Comparison of ENCODE assay signal across 1 cellular context in genomic region chr22:19970479-19971275, GRCh38.
TF ChIP-seq lines count a peak whose summit lies in the region.

No MANE protein-coding gene starts in this region.

TF ChIP-seq in K562, 482 proteins besides CTCF, POLR2A, EP300 and RAD21 (continued from another document and continues in another):
- peak in 1 of 2 experiments; percentile 58; a peak in 2 of 4 replicates for TF ChIP-seq RCOR1 (IDR thresholded peaks at IDR 0.05; ENCODE audit: borderline replicate concordance in 1 of 2, low read depth in 2 of 2, low read length in 2 of 2)
- TF ChIP-seq ELF2 (CRISPR knock-in tag; IDR thresholded peaks at IDR 0.05), result 0 out of 2 replicates have a peak, but pooled peaks have one; percentile 58
- no peak for TF ChIP-seq KAT8 (IDR thresholded peaks at IDR 0.05; ENCODE audit: low read depth)
- TF ChIP-seq SMARCA5 (IDR thresholded peaks at IDR 0.05), result peak; percentile 38; the same call in 1 of the 2 replicates
- no peak for TF ChIP-seq USF1 (CRISPR knock-in tag; IDR thresholded peaks at IDR 0.05)
- TF ChIP-seq MIER1 (IDR thresholded peaks at IDR 0.05; ENCODE audit: low read depth), result no peak
- TF ChIP-seq ELK3 (CRISPR knock-in tag; IDR thresholded peaks at IDR 0.05), result peak; percentile 67; the same call in 1 of the 2 replicates
- peak; percentile 92; the same call in 1 of the 2 replicates for TF ChIP-seq POLR2AphosphoS2 (IDR thresholded peaks at IDR 0.05; ENCODE audit: low read length)
- TF ChIP-seq ZC3H11A (IDR thresholded peaks at IDR 0.05; ENCODE audit: low read depth, low read length), result peak; percentile 65; the same call in 1 of the 2 replicates
- no peak for TF ChIP-seq HEY1 (CRISPR knock-in tag; IDR thresholded peaks at IDR 0.05; ENCODE audit: borderline replicate concordance)
- TF ChIP-seq MCM5 (IDR thresholded peaks at IDR 0.05; ENCODE audit: low read depth), result no peak
- TF ChIP-seq SOX6 (IDR thresholded peaks at IDR 0.05), result peak; percentile 41; the same call in 1 of the 2 replicates
- 0 out of 2 replicates have a peak, but pooled peaks have one; percentile 41 for TF ChIP-seq HLTF (IDR thresholded peaks at IDR 0.05)
- peak; percentile 5; the same call in 1 of the 2 replicates for TF ChIP-seq KLF10 (CRISPR knock-in tag; IDR thresholded peaks at IDR 0.05)
- TF ChIP-seq RBM34 (IDR thresholded peaks at IDR 0.05; ENCODE audit: borderline replicate concordance, insufficient read depth, low read length), result no peak
- TF ChIP-seq, protein P1, sequence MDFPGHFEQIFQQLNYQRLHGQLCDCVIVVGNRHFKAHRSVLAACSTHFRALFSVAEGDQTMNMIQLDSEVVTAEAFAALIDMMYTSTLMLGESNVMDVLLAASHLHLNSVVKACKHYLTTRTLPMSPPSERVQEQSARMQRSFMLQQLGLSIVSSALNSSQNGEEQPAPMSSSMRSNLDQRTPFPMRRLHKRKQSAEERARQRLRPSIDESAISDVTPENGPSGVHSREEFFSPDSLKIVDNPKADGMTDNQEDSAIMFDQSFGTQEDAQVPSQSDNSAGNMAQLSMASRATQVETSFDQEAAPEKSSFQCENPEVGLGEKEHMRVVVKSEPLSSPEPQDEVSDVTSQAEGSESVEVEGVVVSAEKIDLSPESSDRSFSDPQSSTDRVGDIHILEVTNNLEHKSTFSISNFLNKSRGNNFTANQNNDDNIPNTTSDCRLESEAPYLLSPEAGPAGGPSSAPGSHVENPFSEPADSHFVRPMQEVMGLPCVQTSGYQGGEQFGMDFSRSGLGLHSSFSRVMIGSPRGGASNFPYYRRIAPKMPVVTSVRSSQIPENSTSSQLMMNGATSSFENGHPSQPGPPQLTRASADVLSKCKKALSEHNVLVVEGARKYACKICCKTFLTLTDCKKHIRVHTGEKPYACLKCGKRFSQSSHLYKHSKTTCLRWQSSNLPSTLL (IDR thresholded peaks at IDR 0.05), result no peak
- TF ChIP-seq HOXB6 (CRISPR knock-in tag; IDR thresholded peaks at IDR 0.05; ENCODE audit: borderline replicate concordance), result no peak
- TF ChIP-seq, protein P2, sequence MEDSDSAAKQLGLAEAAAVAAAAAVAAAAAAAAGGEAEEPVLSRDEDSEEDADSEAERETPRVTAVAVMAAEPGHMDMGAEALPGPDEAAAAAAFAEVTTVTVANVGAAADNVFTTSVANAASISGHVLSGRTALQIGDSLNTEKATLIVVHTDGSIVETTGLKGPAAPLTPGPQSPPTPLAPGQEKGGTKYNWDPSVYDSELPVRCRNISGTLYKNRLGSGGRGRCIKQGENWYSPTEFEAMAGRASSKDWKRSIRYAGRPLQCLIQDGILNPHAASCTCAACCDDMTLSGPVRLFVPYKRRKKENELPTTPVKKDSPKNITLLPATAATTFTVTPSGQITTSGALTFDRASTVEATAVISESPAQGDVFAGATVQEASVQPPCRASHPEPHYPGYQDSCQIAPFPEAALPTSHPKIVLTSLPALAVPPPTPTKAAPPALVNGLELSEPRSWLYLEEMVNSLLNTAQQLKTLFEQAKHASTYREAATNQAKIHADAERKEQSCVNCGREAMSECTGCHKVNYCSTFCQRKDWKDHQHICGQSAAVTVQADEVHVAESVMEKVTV (CRISPR knock-in tag; IDR thresholded peaks at IDR 0.05), result peak; percentile 100
- peak; percentile 67; the same call in 1 of the 2 replicates for TF ChIP-seq CTBP1 (IDR thresholded peaks at IDR 0.05; ENCODE audit: borderline replicate concordance)
- 0 out of 2 replicates have a peak, but pooled peaks have one; percentile 51 for TF ChIP-seq TCF7L2 (IDR thresholded peaks at IDR 0.05; ENCODE audit: low read depth, low read length)
- peak; percentile 60 to 87; a peak in 2 of 4 replicates for TF ChIP-seq SRF (CRISPR knock-in tag; IDR thresholded peaks at IDR 0.05)
- peak; percentile 57 for TF ChIP-seq POLR2G (IDR thresholded peaks at IDR 0.05; ENCODE audit: low read depth, low read length)
- peak; percentile 82 for TF ChIP-seq ZKSCAN1 (IDR thresholded peaks at IDR 0.05; ENCODE audit: low read depth, low read length)
- TF ChIP-seq ADNP (tag; IDR thresholded peaks at IDR 0.05), result no peak
- peak; percentile 12 for TF ChIP-seq GABPB2 (CRISPR knock-in tag; conservative IDR thresholded peaks at IDR 0.05)
- TF ChIP-seq ZNF444 (CRISPR knock-in tag; IDR thresholded peaks at IDR 0.05), result 0 out of 2 replicates have a peak, but pooled peaks have one; percentile 50
- no peak for TF ChIP-seq GTF2E2 (tag; IDR thresholded peaks at IDR 0.05)
- no peak for TF ChIP-seq SRSF9 (IDR thresholded peaks at IDR 0.05; ENCODE audit: borderline replicate concordance, low read depth, low read length)
- peak; percentile 41 for TF ChIP-seq DNMT1 (IDR thresholded peaks at IDR 0.05)
- peak; percentile 84; the same call in 1 of the 2 replicates for TF ChIP-seq BCOR (IDR thresholded peaks at IDR 0.05)
- TF ChIP-seq HMGXB4 (CRISPR knock-in tag; IDR thresholded peaks at IDR 0.05), result peak; percentile 48
- TF ChIP-seq OTX1 (CRISPR knock-in tag; IDR thresholded peaks at IDR 0.05), result peak; percentile 84
- TF ChIP-seq PHB (CRISPR knock-in tag; IDR thresholded peaks at IDR 0.05), result 0 out of 2 replicates have a peak, but pooled peaks have one; percentile 5
- TF ChIP-seq ZBTB8A (IDR thresholded peaks at IDR 0.05; ENCODE audit: partially characterized antibody), result no peak
- peak; percentile 62; the same call in 1 of the 2 replicates for TF ChIP-seq ERF (CRISPR knock-in tag; IDR thresholded peaks at IDR 0.05)
- no peak for TF ChIP-seq EWSR1 (IDR thresholded peaks at IDR 0.05; ENCODE audit: borderline replicate concordance, low read depth, partially characterized antibody)
- no peak for TF ChIP-seq MEF2A (IDR thresholded peaks at IDR 0.05; ENCODE audit: control insufficient read depth, low read depth, low read length)
- TF ChIP-seq, protein P3, sequence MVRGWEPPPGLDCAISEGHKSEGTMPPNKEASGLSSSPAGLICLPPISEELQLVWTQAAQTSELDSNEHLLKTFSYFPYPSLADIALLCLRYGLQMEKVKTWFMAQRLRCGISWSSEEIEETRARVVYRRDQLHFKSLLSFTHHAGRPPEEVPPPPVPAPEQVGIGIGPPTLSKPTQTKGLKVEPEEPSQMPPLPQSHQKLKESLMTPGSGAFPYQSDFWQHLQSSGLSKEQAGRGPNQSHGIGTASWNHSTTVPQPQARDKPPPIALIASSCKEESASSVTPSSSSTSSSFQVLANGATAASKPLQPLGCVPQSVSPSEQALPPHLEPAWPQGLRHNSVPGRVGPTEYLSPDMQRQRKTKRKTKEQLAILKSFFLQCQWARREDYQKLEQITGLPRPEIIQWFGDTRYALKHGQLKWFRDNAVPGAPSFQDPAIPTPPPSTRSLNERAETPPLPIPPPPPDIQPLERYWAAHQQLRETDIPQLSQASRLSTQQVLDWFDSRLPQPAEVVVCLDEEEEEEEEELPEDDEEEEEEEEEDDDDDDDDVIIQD (CRISPR knock-in tag; IDR thresholded peaks at IDR 0.05), result 0 out of 2 replicates have a peak, but pooled peaks have one; percentile 22
- TF ChIP-seq HINFP (tag; conservative IDR thresholded peaks at IDR 0.05; ENCODE audit: low read depth), result no peak
- no peak; the same call in 1 of the 2 replicates for TF ChIP-seq KLF13 (tag; IDR thresholded peaks at IDR 0.05; ENCODE audit: borderline replicate concordance, low read depth)
- no peak for TF ChIP-seq IFI16 (CRISPR knock-in tag; IDR thresholded peaks at IDR 0.05)
- 0 out of 2 replicates have a peak, but pooled peaks have one; percentile 56 for TF ChIP-seq KDM2B (CRISPR knock-in tag; IDR thresholded peaks at IDR 0.05)
- TF ChIP-seq CC2D1A (IDR thresholded peaks at IDR 0.05), result peak; percentile 98
- TF ChIP-seq NR4A1 (CRISPR knock-in tag; IDR thresholded peaks at IDR 0.05), result 0 out of 2 replicates have a peak, but pooled peaks have one; percentile 28
- no peak for TF ChIP-seq NR4A1 (tag; IDR thresholded peaks at IDR 0.05)
- peak; percentile 72 for TF ChIP-seq ESRRA (IDR thresholded peaks at IDR 0.05; ENCODE audit: borderline replicate concordance, low read depth)
- peak; percentile 34 for TF ChIP-seq BRD9 (IDR thresholded peaks at IDR 0.05; ENCODE audit: low read depth, partially characterized antibody)
- TF ChIP-seq ZNF253 (CRISPR knock-in tag; conservative IDR thresholded peaks at IDR 0.05), result no peak
- TF ChIP-seq, protein P4, sequence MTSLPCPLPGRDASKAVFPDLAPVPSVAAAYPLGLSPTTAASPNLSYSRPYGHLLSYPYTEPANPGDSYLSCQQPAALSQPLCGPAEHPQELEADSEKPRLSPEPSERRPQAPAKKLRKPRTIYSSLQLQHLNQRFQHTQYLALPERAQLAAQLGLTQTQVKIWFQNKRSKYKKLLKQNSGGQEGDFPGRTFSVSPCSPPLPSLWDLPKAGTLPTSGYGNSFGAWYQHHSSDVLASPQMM (CRISPR knock-in tag; IDR thresholded peaks at IDR 0.05), result no peak
- TF ChIP-seq ZNF785 (CRISPR knock-in tag; IDR thresholded peaks at IDR 0.05), result no peak
- TF ChIP-seq, protein P5, sequence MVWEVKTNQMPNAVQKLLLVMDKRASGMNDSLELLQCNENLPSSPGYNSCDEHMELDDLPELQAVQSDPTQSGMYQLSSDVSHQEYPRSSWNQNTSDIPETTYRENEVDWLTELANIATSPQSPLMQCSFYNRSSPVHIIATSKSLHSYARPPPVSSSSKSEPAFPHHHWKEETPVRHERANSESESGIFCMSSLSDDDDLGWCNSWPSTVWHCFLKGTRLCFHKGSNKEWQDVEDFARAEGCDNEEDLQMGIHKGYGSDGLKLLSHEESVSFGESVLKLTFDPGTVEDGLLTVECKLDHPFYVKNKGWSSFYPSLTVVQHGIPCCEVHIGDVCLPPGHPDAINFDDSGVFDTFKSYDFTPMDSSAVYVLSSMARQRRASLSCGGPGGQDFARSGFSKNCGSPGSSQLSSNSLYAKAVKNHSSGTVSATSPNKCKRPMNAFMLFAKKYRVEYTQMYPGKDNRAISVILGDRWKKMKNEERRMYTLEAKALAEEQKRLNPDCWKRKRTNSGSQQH (CRISPR knock-in tag; IDR thresholded peaks at IDR 0.05), result peak; percentile 71
- TF ChIP-seq ZBTB2 (IDR thresholded peaks at IDR 0.05), result 0 out of 2 replicates have a peak, but pooled peaks have one; percentile 42
- TF ChIP-seq, protein P6, sequence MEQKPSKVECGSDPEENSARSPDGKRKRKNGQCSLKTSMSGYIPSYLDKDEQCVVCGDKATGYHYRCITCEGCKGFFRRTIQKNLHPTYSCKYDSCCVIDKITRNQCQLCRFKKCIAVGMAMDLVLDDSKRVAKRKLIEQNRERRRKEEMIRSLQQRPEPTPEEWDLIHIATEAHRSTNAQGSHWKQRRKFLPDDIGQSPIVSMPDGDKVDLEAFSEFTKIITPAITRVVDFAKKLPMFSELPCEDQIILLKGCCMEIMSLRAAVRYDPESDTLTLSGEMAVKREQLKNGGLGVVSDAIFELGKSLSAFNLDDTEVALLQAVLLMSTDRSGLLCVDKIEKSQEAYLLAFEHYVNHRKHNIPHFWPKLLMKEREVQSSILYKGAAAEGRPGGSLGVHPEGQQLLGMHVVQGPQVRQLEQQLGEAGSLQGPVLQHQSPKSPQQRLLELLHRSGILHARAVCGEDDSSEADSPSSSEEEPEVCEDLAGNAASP (IDR thresholded peaks at IDR 0.05), result no peak
